In the genomic region with DNA sequence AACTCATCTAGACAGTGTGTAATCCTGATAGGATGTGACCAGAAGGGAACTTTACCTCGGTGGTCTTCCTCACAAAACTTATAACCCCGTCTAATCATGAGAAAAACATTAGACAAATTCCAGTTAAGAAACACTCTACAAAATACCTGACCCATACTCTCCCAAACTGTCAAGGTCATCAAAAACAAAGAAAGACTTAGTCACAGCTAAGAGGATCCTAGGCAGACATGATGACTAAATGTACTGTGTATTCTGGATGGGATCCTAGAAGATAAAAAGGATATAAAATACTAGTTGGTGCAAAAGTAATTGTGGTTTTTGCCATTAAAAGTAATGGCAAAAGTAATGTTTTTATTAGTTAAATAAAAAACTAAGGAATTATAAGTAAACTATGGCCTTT, we compare ENCODE assay signal across 18 cellular contexts.
DNase-seq lines count a peak whose midpoint lies in the region; ATAC-seq and TF ChIP-seq lines count a peak whose summit lies in the region.
"Had no signal": no experiment of that assay in that cellular context is flagged by ENCODE, and none has a peak within 500 bp of the region (broad histone marks: within the 10 kb centered on the region; RNA-seq: fewer than 3 reads in every experiment).

No MANE protein-coding gene starts in this region.

- DNase-seq in MCF 10A (ENCODE audit: unreplicated experiment) = peak; percentile 46
- no peak for DNase-seq in breast epithelium (ENCODE audit: low spot score in 2 of 2)
- DNase-seq in astrocyte of the spinal cord (ENCODE audit: low read depth, low spot score) = peak; percentile 27
- peak; percentile 36 to 41 for DNase-seq in foreskin keratinocyte
- DNase-seq in renal cortical epithelial cell (ENCODE audit: low read depth) = peak; percentile 13
- no peak for DNase-seq in D341Med (ENCODE audit: low spot score)
- DNase-seq: 8988T, C1 segment of cervical spinal cord, DMS153, NCI-H1436 treated with DMSO at 0.1 percent for 48 hours, NCI-H2081 treated with DMSO at 0.1 percent for 48 hours, NCI-H345, NCI-H526 treated with DMSO at 0.1 percent for 48 hours had no signal

- H3K9me3 Mint-ChIP-seq in MCF 10A (ENCODE audit: unreplicated experiment) = no peaks in the 10 kb centered on the region
- H3K9me3 Mint-ChIP-seq: GM23338 had no signal

- no peak overlapping the region for H3K4me3 ChIP-seq in breast epithelium
- H3K4me3 ChIP-seq in astrocyte of the spinal cord (ENCODE audit: low read depth, low read length) = no peak overlapping the region
- H3K4me3 ChIP-seq: GM12878, GM23338 had no signal

- peak; percentile 82 for ATAC-seq in foreskin keratinocyte
- no peak for ATAC-seq in HG02970 (IDR thresholded peaks at IDR 0.05; ENCODE audit: low FRiP score, unreplicated experiment)
- no peak for ATAC-seq in HG02610 (IDR thresholded peaks at IDR 0.05; ENCODE audit: unreplicated experiment)
- ATAC-seq: GM12878, GM23338 had no signal

- no peak for TF ChIP-seq POLR2A in breast epithelium (IDR thresholded peaks at IDR 0.05)

- H3K27me3 ChIP-seq in breast epithelium = no peaks in the 10 kb centered on the region
- no peaks in the 10 kb centered on the region for H3K27me3 ChIP-seq in foreskin keratinocyte

- no peaks in the 10 kb centered on the region for H3K36me3 ChIP-seq in breast epithelium

- POLR2A ChIA-PET in MCF 10A (lab: Yijun Ruan, JAX) = interaction anchor here (1.0 to 1.5 kb wide), 3 partner anchors 29 to 120 kb away, joined by 3 to 5 read pairs (median 3); no protein-coding TSS in a partner anchor

- H3K27ac ChIP-seq in breast epithelium = no peak overlapping the region
- H3K27ac ChIP-seq in foreskin keratinocyte = no peak overlapping the region

- H3K4me3 Mint-ChIP-seq in MCF 10A (ENCODE audit: unreplicated experiment) = no peak overlapping the region
- H3K4me3 Mint-ChIP-seq: GM23338, IgD-negative memory B cell had no signal

- H3K36me3 Mint-ChIP-seq in MCF 10A (ENCODE audit: insufficient read depth, unreplicated experiment) = no peaks in the 10 kb centered on the region
- H3K36me3 Mint-ChIP-seq: IgD-negative memory B cell had no signal

- intact Hi-C loops in MCF 10A (cut with micrococcal nuclease) (no loop called here), breast epithelium (cut with DNase I; ENCODE audit: low total_unique reads) (no loop called here)

- no peaks in the 10 kb centered on the region for H3K9me3 ChIP-seq in breast epithelium

- no peaks in the 10 kb centered on the region for H3K27me3 Mint-ChIP-seq in MCF 10A (ENCODE audit: insufficient read depth, unreplicated experiment)
- H3K27me3 Mint-ChIP-seq: IgD-negative memory B cell had no signal

- CTCF ChIA-PET in MCF 10A (lab: Yijun Ruan, JAX) = interaction anchor here (1.1 to 2.8 kb wide), 4 partner anchors 13 to 40 kb away, joined by 3 to 12 read pairs (median 4); no protein-coding TSS in a partner anchor

- no peak overlapping the region for H3K27ac Mint-ChIP-seq in MCF 10A (ENCODE audit: low read depth, unreplicated experiment)
- H3K27ac Mint-ChIP-seq: GM23338, IgD-negative memory B cell had no signal

- H3K4me1 Mint-ChIP-seq in MCF 10A (ENCODE audit: insufficient read depth, unreplicated experiment) = peaks cover 23% of the 10 kb centered on the region
- H3K4me1 Mint-ChIP-seq: GM23338 had no signal

- no peaks in the 10 kb centered on the region for H3K4me1 ChIP-seq in breast epithelium
- H3K4me1 ChIP-seq in foreskin keratinocyte = no peaks in the 10 kb centered on the region

- TF ChIP-seq CTCF in MCF 10A (IDR thresholded peaks at IDR 0.05; ENCODE audit: unreplicated experiment) (no peak), breast epithelium (IDR thresholded peaks at IDR 0.05) (no peak), astrocyte of the spinal cord (IDR thresholded peaks at IDR 0.05; ENCODE audit: low read depth, low read length) (no peak), foreskin keratinocyte (conservative IDR thresholded peaks at IDR 0.05) (no peak)

- BruUV-seq in MCF 10A (replicated peaks; lab: Mats Ljungman, UMichigan) = no TSS peak

- in situ Hi-C loops in astrocyte of the spinal cord (cut with HindIII; ENCODE audit: low sequenced_read_pairs) = no loop called here

Comparison
In these comparisons a context has a peak if more than half of its experiments do, and no peak if none do; other contexts are left out.
1. DNase-seq: peak in MCF 10A (single experiment), astrocyte of the spinal cord (single experiment), foreskin keratinocyte (2 of 2) and renal cortical epithelial cell (single experiment); none in breast epithelium (0 of 2) and D341Med (single experiment).